In genomic region chr9:129173296-129174101, GRCh38 we compare ENCODE assay signal across 8 cellular contexts. TPM values are rescaled to one million over a fixed set of nuclear protein-coding genes. Genes with fewer than 3 reads are reported as not detected.
DNase-seq lines count a peak whose midpoint lies in the region; ATAC-seq lines count a peak whose summit lies in the region.

No MANE protein-coding gene starts in this region.

- no peak for ATAC-seq in stimulated activated memory B cell treated with anti-CD40 and anti-IgM and Interleukin-4, amounts not matched to agents 10 μg/mL and 1 μg/mL and 100 μg/mL, for 72 hours

- intact Hi-C loops in activated T-helper 2 cell treated with anti-CD3 and anti-CD28 coated beads, Interferon-gamma antibody, Interleukin-2, Interleukin-4, amounts not matched to agents 10 μg/mL and 5 μg/mL and 100 μg/mL, durations not matched to agents 14 hours and 24 hours and 36 hours (cut with micrococcal nuclease): loop anchor here (2.0 kb wide), 2 partner anchors 239 to 437 kb away; no protein-coding TSS in a partner anchor

- H3K4me3 Mint-ChIP-seq in T-helper 1 cell treated with Interleukin-12 subunit alpha and Interleukin-12 subunit beta and Interleukin-4 antibody, amounts not matched to agents 30 μg/mL and 1 μg/mL, for 36 hours: peak overlapping the region; percentile 64
- H3K4me3 Mint-ChIP-seq in activated T-helper 2 cell treated with anti-CD3 and anti-CD28 coated beads, Interferon-gamma antibody, Interleukin-2, Interleukin-4, amounts not matched to agents 10 μg/mL and 5 μg/mL and 100 μg/mL, durations not matched to agents 14 hours and 24 hours and 36 hours (ENCODE audit: low read depth): peak overlapping the region; percentile 67
- H3K4me3 Mint-ChIP-seq in stimulated activated memory B cell treated with anti-CD40 and anti-IgM and Interleukin-4, amounts not matched to agents 10 μg/mL and 1 μg/mL and 100 μg/mL, for 72 hours: no peak overlapping the region

- peaks cover 6% of the 10 kb centered on the region; the same call in 1 of the 2 replicates for H3K4me1 ChIP-seq in iPS-20b (ENCODE audit: insufficient read depth, low read length)

- no peak overlapping the region for H3K9ac ChIP-seq in iPS-20b (ENCODE audit: low read depth, low read length)

- DNase-seq in T-helper 1 cell: no peak
- no peak for DNase-seq in activated T-helper 2 cell treated with anti-CD3 and anti-CD28 coated beads, Interferon-gamma antibody, Interleukin-2, Interleukin-4, amounts not matched to agents 10 μg/mL and 5 μg/mL and 100 μg/mL, durations not matched to agents 14 hours and 24 hours and 36 hours (ENCODE audit: low spot score)
- DNase-seq in substantia nigra (lab: John Stamatoyannopoulos, UW): peak in 1 of 49 donors; percentile 60
- no peak for DNase-seq in HUDEP-2 (lab: John Stamatoyannopoulos, UW; ENCODE audit: unreplicated experiment in 76 of 76)
- no peak for DNase-seq in NCI-H1092 treated with DMSO at 0.1 percent for 48 hours (lab: John Stamatoyannopoulos, UW)

- H3K27me3 Mint-ChIP-seq in T-helper 1 cell treated with Interleukin-12 subunit alpha and Interleukin-12 subunit beta and Interleukin-4 antibody, amounts not matched to agents 30 μg/mL and 1 μg/mL, for 36 hours (ENCODE audit: low read depth): peaks cover 17% of the 10 kb centered on the region
- peaks cover 7% of the 10 kb centered on the region for H3K27me3 Mint-ChIP-seq in activated T-helper 2 cell treated with anti-CD3 and anti-CD28 coated beads, Interferon-gamma antibody, Interleukin-2, Interleukin-4, amounts not matched to agents 10 μg/mL and 5 μg/mL and 100 μg/mL, durations not matched to agents 14 hours and 24 hours and 36 hours (ENCODE audit: low read depth)
- H3K27me3 Mint-ChIP-seq in stimulated activated memory B cell treated with anti-CD40 and anti-IgM and Interleukin-4, amounts not matched to agents 10 μg/mL and 1 μg/mL and 100 μg/mL, for 72 hours: peaks cover 34% of the 10 kb centered on the region

- no peaks in the 10 kb centered on the region for H3K9me3 ChIP-seq in iPS-20b (ENCODE audit: insufficient read depth, low read depth, low read length)

- peak overlapping the region; percentile 74; the same call in 1 of the 2 replicates for H3K4me3 ChIP-seq in iPS-20b (ENCODE audit: low read length)

- no peaks in the 10 kb centered on the region for H3K9me3 Mint-ChIP-seq in T-helper 1 cell treated with Interleukin-12 subunit alpha and Interleukin-12 subunit beta and Interleukin-4 antibody, amounts not matched to agents 30 μg/mL and 1 μg/mL, for 36 hours
- no peaks in the 10 kb centered on the region for H3K9me3 Mint-ChIP-seq in activated T-helper 2 cell treated with anti-CD3 and anti-CD28 coated beads, Interferon-gamma antibody, Interleukin-2, Interleukin-4, amounts not matched to agents 10 μg/mL and 5 μg/mL and 100 μg/mL, durations not matched to agents 14 hours and 24 hours and 36 hours
- no peaks in the 10 kb centered on the region for H3K9me3 Mint-ChIP-seq in stimulated activated memory B cell treated with anti-CD40 and anti-IgM and Interleukin-4, amounts not matched to agents 10 μg/mL and 1 μg/mL and 100 μg/mL, for 72 hours

- no peaks in the 10 kb centered on the region for H3K36me3 Mint-ChIP-seq in T-helper 1 cell treated with Interleukin-12 subunit alpha and Interleukin-12 subunit beta and Interleukin-4 antibody, amounts not matched to agents 30 μg/mL and 1 μg/mL, for 36 hours (ENCODE audit: low read depth)
- no peaks in the 10 kb centered on the region for H3K36me3 Mint-ChIP-seq in activated T-helper 2 cell treated with anti-CD3 and anti-CD28 coated beads, Interferon-gamma antibody, Interleukin-2, Interleukin-4, amounts not matched to agents 10 μg/mL and 5 μg/mL and 100 μg/mL, durations not matched to agents 14 hours and 24 hours and 36 hours (ENCODE audit: low read depth)
- no peaks in the 10 kb centered on the region for H3K36me3 Mint-ChIP-seq in stimulated activated memory B cell treated with anti-CD40 and anti-IgM and Interleukin-4, amounts not matched to agents 10 μg/mL and 1 μg/mL and 100 μg/mL, for 72 hours

- no peak overlapping the region for H3K27ac ChIP-seq in iPS-20b (ENCODE audit: low read length)
- H3K27ac ChIP-seq in substantia nigra (ENCODE audit: low read depth, low read length, poor library complexity, severe bottlenecking): peak overlapping the region; percentile 89

- H3K27ac Mint-ChIP-seq in T-helper 1 cell treated with Interleukin-12 subunit alpha and Interleukin-12 subunit beta and Interleukin-4 antibody, amounts not matched to agents 30 μg/mL and 1 μg/mL, for 36 hours: no peak overlapping the region
- H3K27ac Mint-ChIP-seq in activated T-helper 2 cell treated with anti-CD3 and anti-CD28 coated beads, Interferon-gamma antibody, Interleukin-2, Interleukin-4, amounts not matched to agents 10 μg/mL and 5 μg/mL and 100 μg/mL, durations not matched to agents 14 hours and 24 hours and 36 hours: no peak overlapping the region
- no peak overlapping the region for H3K27ac Mint-ChIP-seq in stimulated activated memory B cell treated with anti-CD40 and anti-IgM and Interleukin-4, amounts not matched to agents 10 μg/mL and 1 μg/mL and 100 μg/mL, for 72 hours

- H3K27me3 ChIP-seq in iPS-20b (ENCODE audit: insufficient read depth, low read length): peaks cover 77% of the 10 kb centered on the region

- H3K36me3 ChIP-seq in iPS-20b (ENCODE audit: insufficient read depth, low read depth, low read length): no peaks in the 10 kb centered on the region

- H3K4me1 Mint-ChIP-seq in T-helper 1 cell treated with Interleukin-12 subunit alpha and Interleukin-12 subunit beta and Interleukin-4 antibody, amounts not matched to agents 30 μg/mL and 1 μg/mL, for 36 hours (ENCODE audit: low read depth): peaks cover 15% of the 10 kb centered on the region
- peaks cover 18% of the 10 kb centered on the region for H3K4me1 Mint-ChIP-seq in activated T-helper 2 cell treated with anti-CD3 and anti-CD28 coated beads, Interferon-gamma antibody, Interleukin-2, Interleukin-4, amounts not matched to agents 10 μg/mL and 5 μg/mL and 100 μg/mL, durations not matched to agents 14 hours and 24 hours and 36 hours (ENCODE audit: low read depth)
- H3K4me1 Mint-ChIP-seq in stimulated activated memory B cell treated with anti-CD40 and anti-IgM and Interleukin-4, amounts not matched to agents 10 μg/mL and 1 μg/mL and 100 μg/mL, for 72 hours: peaks cover 33% of the 10 kb centered on the region

RNA-seq across cellular contexts. Expression of gene IER5L, which starts 4.6 kb away (rescaled TPM):
- 8.6 and 9.3 TPM in 2 replicates for total RNA-seq in activated T-helper 2 cell treated with anti-CD3 and anti-CD28 coated beads, Interferon-gamma antibody, Interleukin-2, Interleukin-4, amounts not matched to agents 10 μg/mL and 5 μg/mL and 100 μg/mL, durations not matched to agents 14 hours and 24 hours and 36 hours
